Comparison of ENCODE assay signal across 8 cellular contexts in the genomic region with DNA sequence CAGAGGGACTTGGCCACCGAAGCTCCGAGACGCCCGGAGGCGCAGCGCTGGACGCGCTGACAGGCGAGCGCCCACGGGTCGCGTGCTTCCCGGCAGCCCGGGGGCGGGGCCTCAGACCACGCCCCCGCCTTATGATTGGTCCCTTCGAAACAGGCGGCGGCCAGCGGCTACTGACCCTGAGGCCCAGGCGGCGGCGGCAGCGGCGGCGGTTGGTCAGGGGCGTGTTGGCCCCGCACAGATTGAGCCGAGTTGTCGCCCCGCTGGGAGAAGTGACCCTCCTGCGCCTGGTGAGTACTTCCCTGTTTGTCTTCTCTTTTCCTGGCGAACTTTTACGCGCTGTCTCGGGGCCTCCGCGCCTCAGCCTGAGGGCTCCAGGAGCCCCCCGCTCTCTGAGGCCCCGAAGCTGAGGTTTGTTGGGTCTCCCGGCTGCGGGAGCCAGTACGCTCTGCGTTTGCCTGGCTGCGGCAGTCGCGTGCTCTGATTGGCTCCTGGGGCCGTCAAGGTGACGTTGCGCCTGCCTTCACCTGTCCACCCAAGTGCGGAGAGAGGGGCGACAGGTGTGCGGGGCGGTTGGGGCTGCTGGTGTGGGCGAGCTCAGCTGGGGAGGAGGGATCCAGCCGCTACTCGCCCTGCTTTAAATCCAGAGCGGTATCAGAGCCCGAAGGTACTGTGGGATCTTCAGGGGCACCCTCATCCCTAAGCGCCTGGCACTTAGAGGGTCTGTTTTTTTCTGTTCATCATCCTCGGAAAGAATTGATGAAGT. TPM values are rescaled to one million over a fixed set of nuclear protein-coding genes. Genes with fewer than 3 reads are reported as not detected.
DNase-seq lines count a peak whose midpoint lies in the region; ATAC-seq and TF ChIP-seq lines count a peak whose summit lies in the region.

A gene (plus strand): TSS at position 186 of the 763 bp plus-strand sequence. CDS start 21,221 bp downstream, outside the sequence.

- no peak within 1 kb of the TSS for H2BK20ac ChIP-seq in H9 (ENCODE audit: low read depth, low read length, poor library complexity, severe bottlenecking)

- no peaks in the 10 kb centered on the region for H3K9me2 ChIP-seq in MM.1S (replicated peaks; ENCODE audit: insufficient read depth, low read length)
- no peaks in the 10 kb centered on the region for H3K9me2 ChIP-seq in SK-N-SH

- no peak within 1 kb of the TSS for H3K56ac ChIP-seq in H9 (ENCODE audit: insufficient read length, low read depth, low read length)

- TF ChIP-seq EP300 in SK-N-SH (IDR thresholded peaks at IDR 0.05; ENCODE audit: borderline replicate concordance in 1 of 2, low read depth in 1 of 2, low read length in 1 of 2) = peak in 1 of 2 experiments; percentile 25; a peak in 1 of 4 replicates

- H3K79me1 ChIP-seq in H9 (ENCODE audit: insufficient read depth, low read depth, low read length, poor library complexity, severe bottlenecking) (no peaks in the 10 kb centered on the region), trophoblast cell (ENCODE audit: low read length) (peaks cover 6% of the 10 kb centered on the region)

- H3K9me3 ChIP-seq in H9 (ENCODE audit: control insufficient read depth, low read depth, low read length) = no peaks in the 10 kb centered on the region
- no peaks in the 10 kb centered on the region for H3K9me3 ChIP-seq in MM.1S (replicated peaks; ENCODE audit: insufficient read depth, low read length)
- H3K9me3 ChIP-seq in SK-N-SH = no peaks in the 10 kb centered on the region
- no peaks in the 10 kb centered on the region for H3K9me3 ChIP-seq in trophoblast cell (ENCODE audit: insufficient read depth, low read depth, low read length)
- H3K9me3 ChIP-seq in upper lobe of right lung = no peaks in the 10 kb centered on the region

- H3K27me3 Mint-ChIP-seq in H9 (ENCODE audit: low read depth) = peaks cover 22% of the 10 kb centered on the region

- H3K27ac Mint-ChIP-seq in H9 = peak within 1 kb of the TSS; percentile 85 to 99 (median 97); a peak in 6 of 7 replicates

- no peak for TF ChIP-seq CTCF in H9 (conservative IDR thresholded peaks at IDR 0.05)
- no peak for TF ChIP-seq CTCF in MM.1S (IDR thresholded peaks at IDR 0.05; ENCODE audit: low read length)
- no peak for TF ChIP-seq CTCF in SK-N-SH (IDR thresholded peaks at IDR 0.05)
- TF ChIP-seq CTCF in upper lobe of right lung (IDR thresholded peaks at IDR 0.05) = no peak

- H2BK5ac ChIP-seq in H9 (ENCODE audit: insufficient read length, low read length) = no peak within 1 kb of the TSS
- peak within 1 kb of the TSS; percentile 77 for H2BK5ac ChIP-seq in trophoblast cell (ENCODE audit: low read depth, low read length, poor library complexity)

- H3K79me2 ChIP-seq in H9 (ENCODE audit: insufficient read depth, low read length) = no peaks in the 10 kb centered on the region; the same call in 1 of the 2 replicates
- H3K79me2 ChIP-seq in MM.1S (ENCODE audit: low read length) = peaks cover 39% of the 10 kb centered on the region
- peaks cover 51% of the 10 kb centered on the region for H3K79me2 ChIP-seq in SK-N-SH (ENCODE audit: insufficient read depth)
- H3K79me2 ChIP-seq in trophoblast cell (ENCODE audit: control insufficient read depth, insufficient read depth, low read length, poor library complexity) = peaks cover 2% of the 10 kb centered on the region

- POLR2A ChIA-PET in SK-N-SH (lab: Yijun Ruan, JAX) = no interaction called here

- DNase-seq in GM03348 (ENCODE audit: low spot score) (peak; percentile 97), H9 (peak; percentile 96), MM.1S (peak; percentile 81), SK-N-SH (peak; percentile 95), amygdala (lab: John Stamatoyannopoulos, UW) (peak in 55 of 56 donors; percentile 18 to 85 (median 67)), left cardiac atrium (peak; percentile 92), trophoblast cell (peak; percentile 93 to 95), upper lobe of right lung (peak; percentile 96)

- H3K14ac ChIP-seq in H9 (ENCODE audit: insufficient read depth, low read length) (no peak within 1 kb of the TSS), trophoblast cell (ENCODE audit: low read length) (peak within 1 kb of the TSS; percentile 45)

- WGBS in H9 (ENCODE audit: extremely low coverage, insufficient read length, low lambda C conversion rate) = no CpG with 5 or more reads among the region's 63 CpGs
- WGBS in SK-N-SH (ENCODE audit: low lambda C conversion rate) = 0% methylated on average over 10 of the region's 63 CpGs
- WGBS in trophoblast cell (ENCODE audit: extremely low coverage, insufficient coverage, insufficient read length) = no CpG with 5 or more reads among the region's 63 CpGs

- H3K36me3 Mint-ChIP-seq in H9 (ENCODE audit: insufficient read depth in 1 of 3, low read depth in 3 of 3) = no peaks in the 10 kb centered on the region; a peak in 2 of 7 replicates

- H3K4ac ChIP-seq in H9 (ENCODE audit: low read depth, low read length) (no peak within 1 kb of the TSS), trophoblast cell (ENCODE audit: low read depth, low read length) (peak within 1 kb of the TSS; percentile 69)

- no peaks in the 10 kb centered on the region for H3K36me3 ChIP-seq in MM.1S (replicated peaks; ENCODE audit: insufficient read depth, low read length)
- H3K36me3 ChIP-seq in SK-N-SH (replicated peaks in 1 of 2; ENCODE audit: control insufficient read depth in 1 of 2, insufficient read depth in 2 of 2, low read length in 1 of 2) = no peaks in the 10 kb centered on the region
- H3K36me3 ChIP-seq in trophoblast cell (ENCODE audit: control insufficient read depth in 1 of 2, insufficient read depth in 2 of 2, low read length in 2 of 2) = peaks cover 2% of the 10 kb centered on the region in 2 experiments
- no peaks in the 10 kb centered on the region for H3K36me3 ChIP-seq in upper lobe of right lung

- TF ChIP-seq RAD21 in SK-N-SH (IDR thresholded peaks at IDR 0.05; ENCODE audit: low read length) = no peak

- H3K4me2 ChIP-seq in H9 (ENCODE audit: insufficient read depth, insufficient read length, low read length) (peak within 1 kb of the TSS; percentile 79), MM.1S (ENCODE audit: low read depth, low read length) (peak within 1 kb of the TSS; percentile 75), SK-N-SH (peak within 1 kb of the TSS; percentile 99), trophoblast cell (ENCODE audit: low read length) (peak within 1 kb of the TSS; percentile 94)

- no peak within 1 kb of the TSS for H4K5ac ChIP-seq in H9 (ENCODE audit: insufficient read length, low read depth, low read length)

- H3K27ac ChIP-seq in H9 (ENCODE audit: insufficient read length, low read depth, low read length) (no peak within 1 kb of the TSS), MM.1S (ENCODE audit: low read length) (peak within 1 kb of the TSS; percentile 17; the same call in 1 of the 2 replicates), SK-N-SH (ENCODE audit: low read depth in 2 of 2, low read length in 1 of 2) (peak within 1 kb of the TSS; percentile 38 to 65; a peak in 3 of 4 replicates), trophoblast cell (ENCODE audit: low read depth, low read length) (no peak within 1 kb of the TSS), upper lobe of right lung (peak within 1 kb of the TSS; percentile 82)

- peak within 1 kb of the TSS; percentile 91 to 96 for H3K4me3 Mint-ChIP-seq in H9

- H2BK15ac ChIP-seq in H9 (ENCODE audit: low read depth, low read length) = no peak within 1 kb of the TSS

- H2BK120ac ChIP-seq in H9 (ENCODE audit: low read depth, low read length, poor library complexity, severe bottlenecking) = no peak within 1 kb of the TSS
- peak within 1 kb of the TSS; percentile 64 for H2BK120ac ChIP-seq in trophoblast cell (ENCODE audit: insufficient read depth, low read length, poor library complexity)

- H3K23me2 ChIP-seq in H9 (ENCODE audit: insufficient read length, low read depth, low read length, poor library complexity, severe bottlenecking) = peaks cover 10% of the 10 kb centered on the region

- peak within 1 kb of the TSS; percentile 74 for H4K12ac ChIP-seq in trophoblast cell (ENCODE audit: low read depth, low read length)

- H4K8ac ChIP-seq in H9 (replicated peaks; ENCODE audit: insufficient read length, low read depth, low read length) = no peak within 1 kb of the TSS
- peak within 1 kb of the TSS; percentile 39 for H4K8ac ChIP-seq in trophoblast cell (ENCODE audit: low read depth, low read length)

- H2AK5ac ChIP-seq in H9 (ENCODE audit: insufficient read length, low read length) (no peak within 1 kb of the TSS), trophoblast cell (ENCODE audit: low read length) (no peak within 1 kb of the TSS)

- H3K4me1 Mint-ChIP-seq in H9 = peaks cover 10 to 14% of the 10 kb centered on the region in 2 experiments

- intact Hi-C loops in left cardiac atrium (cut with DNase I) = no loop called here
- intact Hi-C loops in upper lobe of right lung (cut with DNase I) = no loop called here

- H3K27me3 ChIP-seq in H9 (ENCODE audit: insufficient read depth, low read length) = no peaks in the 10 kb centered on the region
- no peaks in the 10 kb centered on the region for H3K27me3 ChIP-seq in MM.1S (replicated peaks; ENCODE audit: insufficient read depth, low read length)
- H3K27me3 ChIP-seq in SK-N-SH (ENCODE audit: insufficient read depth) = no peaks in the 10 kb centered on the region
- H3K27me3 ChIP-seq in trophoblast cell (ENCODE audit: insufficient read depth, low read length) = no peaks in the 10 kb centered on the region
- H3K27me3 ChIP-seq in upper lobe of right lung = no peaks in the 10 kb centered on the region

- CTCF ChIA-PET in SK-N-SH (lab: Yijun Ruan, JAX) = interaction anchor here (0.6 to 3.2 kb wide), 4 partner anchors 19 to 727 kb away, joined by 3 to 12 read pairs (median 4); no protein-coding TSS in a partner anchor

- ATAC-seq in left cardiac atrium (peak; percentile 99), upper lobe of right lung (peak; percentile 99)

- no peak within 1 kb of the TSS for H2BK12ac ChIP-seq in H9 (ENCODE audit: insufficient read length, low read depth, low read length)
- no peak within 1 kb of the TSS for H2BK12ac ChIP-seq in trophoblast cell (ENCODE audit: low read length)

- no peaks in the 10 kb centered on the region for H3K4me1 ChIP-seq in H9 (ENCODE audit: insufficient read depth, low read length)
- H3K4me1 ChIP-seq in MM.1S (ENCODE audit: low read length) = no peaks in the 10 kb centered on the region
- H3K4me1 ChIP-seq in SK-N-SH (ENCODE audit: control insufficient read depth in 1 of 2, insufficient read depth in 2 of 2, low read depth in 1 of 2, low read length in 1 of 2) = peaks cover 8 to 17% of the 10 kb centered on the region in 2 experiments
- peaks cover 5 to 7% of the 10 kb centered on the region in 2 experiments for H3K4me1 ChIP-seq in trophoblast cell (ENCODE audit: control insufficient read depth in 1 of 2, insufficient read depth in 2 of 2, low read length in 2 of 2)
- peaks cover 10% of the 10 kb centered on the region for H3K4me1 ChIP-seq in upper lobe of right lung

- no peak within 1 kb of the TSS for H2AFZ ChIP-seq in H9 (ENCODE audit: low read length)
- peak within 1 kb of the TSS; percentile 98 for H2AFZ ChIP-seq in MM.1S (ENCODE audit: low read length)
- H2AFZ ChIP-seq in SK-N-SH (ENCODE audit: low read depth) = peak within 1 kb of the TSS; percentile 99
- H2AFZ ChIP-seq in trophoblast cell (ENCODE audit: insufficient read depth, low read length, poor library complexity) = peak within 1 kb of the TSS; percentile 95

- no peak within 1 kb of the TSS for H4K91ac ChIP-seq in H9 (ENCODE audit: insufficient read length, low read depth, low read length)
- H4K91ac ChIP-seq in trophoblast cell (ENCODE audit: low read depth, low read length) = peak within 1 kb of the TSS; percentile 90

- H3K18ac ChIP-seq in H9 (ENCODE audit: insufficient read length, low read depth, low read length) (peak within 1 kb of the TSS; percentile 5), trophoblast cell (ENCODE audit: low read length) (peak within 1 kb of the TSS; percentile 72)

- H4K20me1 ChIP-seq in H9 (ENCODE audit: control insufficient read depth, insufficient read depth, insufficient read length) (no peaks in the 10 kb centered on the region), MM.1S (ENCODE audit: insufficient read depth, low read length) (no peaks in the 10 kb centered on the region), SK-N-SH (ENCODE audit: insufficient read depth) (no peaks in the 10 kb centered on the region; the same call in 1 of the 2 replicates)

- H3K4me3 ChIP-seq in MM.1S (ENCODE audit: low read length) (peak within 1 kb of the TSS; percentile 96), SK-N-SH (ENCODE audit: low read depth in 2 of 2, low read length in 1 of 2) (peak within 1 kb of the TSS; percentile 91 to 96), trophoblast cell (ENCODE audit: low read depth, low read length) (peak within 1 kb of the TSS; percentile 83), upper lobe of right lung (peak within 1 kb of the TSS; percentile 72)

- H3K9me3 Mint-ChIP-seq in H9 = no peaks in the 10 kb centered on the region

- H3K23ac ChIP-seq in H9 (ENCODE audit: insufficient read length, low read depth, low read length) = no peak within 1 kb of the TSS
- H3K23ac ChIP-seq in trophoblast cell (ENCODE audit: low read length) = no peak within 1 kb of the TSS

- H3K9ac ChIP-seq in H9 (ENCODE audit: extremely low read depth, insufficient read length, low read length) (peak within 1 kb of the TSS; percentile 3), MM.1S (ENCODE audit: low read length) (peak within 1 kb of the TSS; percentile 84), SK-N-SH (peak within 1 kb of the TSS; percentile 77), trophoblast cell (ENCODE audit: low read length) (peak within 1 kb of the TSS; percentile 73)

- H3F3A ChIP-seq in MM.1S (ENCODE audit: insufficient read depth, low read length) (no peaks in the 10 kb centered on the region), SK-N-SH (replicated peaks; ENCODE audit: insufficient read depth) (peaks cover 21% of the 10 kb centered on the region)

- H3T11ph ChIP-seq in H9 (ENCODE audit: low read length) = no peak within 1 kb of the TSS

RNA-seq across cellular contexts. Expression of the gene that starts here (rescaled TPM):
- total RNA-seq in H9 (2021) = 11.7 and 15.8 TPM in 2 replicates
- 1.6 TPM in 2 replicates for polyA plus RNA-seq in SK-N-SH (2012; rRNA removed)
- 1.8 and 2.0 TPM in 2 replicates for polyA plus RNA-seq in SK-N-SH (2012; cell fraction: cytosol; rRNA removed)
- polyA plus RNA-seq in SK-N-SH (2012; cell fraction: nucleus; rRNA removed) = 2.0 and 4.4 TPM in 2 replicates
- 1 to 10 TPM; 4.0 to 5.5 TPM for total RNA-seq in left cardiac atrium
- polyA plus RNA-seq in trophoblast cell (2013) = 25.8 and 27.0 TPM in 2 replicates
- 15.1 TPM for total RNA-seq in upper lobe of right lung

Comparison
In these comparisons a context has a peak if more than half of its experiments do, and no peak if none do; other contexts are left out.
1. H3K27ac ChIP-seq: peak in MM.1S (single experiment), SK-N-SH (2 of 2) and upper lobe of right lung (single experiment); none in H9 (single experiment) and trophoblast cell (single experiment).
2. H3K9ac ChIP-seq: peak in every context shown above with its lines; median percentile 84 in MM.1S; 77 in SK-N-SH; 73 in trophoblast cell; 3 in H9.
3. Peak in every context shown above with its lines, with median percentiles within 50 percentile points of each other: DNase-seq, H3K4me2 ChIP-seq and H3K4me3 ChIP-seq.